ENCODE assay signal across 26 cellular contexts in the genomic region with DNA sequence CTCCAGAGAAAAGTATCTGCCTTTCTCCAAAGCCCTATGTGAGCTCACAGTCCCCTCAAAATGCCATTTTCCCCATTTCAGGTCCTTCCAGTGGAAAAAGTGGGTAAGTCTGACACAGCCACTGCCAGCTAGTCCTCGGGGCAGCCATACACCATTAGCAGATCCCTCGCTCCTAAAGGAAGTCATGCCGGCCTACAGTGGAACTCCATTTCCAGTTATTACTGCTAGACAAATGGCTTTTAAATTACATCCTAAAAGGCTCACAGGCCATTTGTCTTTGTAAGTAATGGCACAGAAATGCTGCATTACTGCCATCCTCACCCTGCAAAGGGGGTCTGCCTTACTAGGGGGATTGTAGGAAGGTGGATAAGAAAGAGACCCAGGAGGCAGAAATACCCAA.
"Had no signal": no experiment of that assay in that cellular context is flagged by ENCODE, and none has a peak within 500 bp of the region (broad histone marks: within the 10 kb centered on the region; RNA-seq: fewer than 3 reads in every experiment).

No MANE protein-coding gene starts in this region.

- H3K4me3 Mint-ChIP-seq: mesothelial cell of epicardium; naive B cell; natural killer cell; nephron progenitor cell; stimulated activated naive B cell treated with anti-CD40 and anti-IgM and Interleukin-4, amounts not matched to agents 10 μg/mL and 1 μg/mL and 100 μg/mL, for 72 hours had no signal

- H3K36me3 Mint-ChIP-seq: mesothelial cell of epicardium, naive B cell, natural killer cell had no signal

- H3K27ac ChIP-seq: left ventricle myocardium inferior, pancreas, prostate gland, skin epidermis, tibial nerve, upper lobe of right lung, uterus had no signal

- H3K4me3 ChIP-seq: left ventricle myocardium inferior, lung, pancreas, prostate gland, skin epidermis, tibial nerve, upper lobe of right lung, uterus had no signal

- H3K4me1 ChIP-seq: left ventricle myocardium inferior, upper lobe of right lung, uterus had no signal

- H3K4me1 Mint-ChIP-seq: naive B cell, natural killer cell had no signal

- DNase-seq: hippocampal formation; kidney; left colon; left ventricle myocardium inferior; mesendoderm; naive B cell; natural killer cell; nephron progenitor cell; nucleus accumbens; retina; stimulated activated CD4-positive, alpha-beta T cell treated with anti-CD3 and anti-CD28 coated beads, Interleukin-12 subunit alpha, Interleukin-12 subunit beta, amount 100 ng/mL, for 4 hours; stimulated activated CD4-positive, alpha-beta T cell treated with anti-CD3 and anti-CD28 coated beads, Interleukin-15, amount 100 ng/mL, for 24 hours; stimulated activated CD4-positive, alpha-beta T cell treated with anti-CD3 and anti-CD28 coated beads, Interleukin-2, amount 100 ng/mL, for 24 hours; stimulated activated CD4-positive, alpha-beta T cell treated with anti-CD3 and anti-CD28 coated beads, Interleukin-4, amount 100 ng/mL, for 1 hour; stimulated activated naive B cell treated with anti-CD40 and anti-IgM and Interleukin-4, amounts not matched to agents 10 μg/mL and 1 μg/mL and 100 μg/mL, for 72 hours; substantia nigra; upper lobe of right lung; uterus had no signal

- H3K36me3 ChIP-seq: left ventricle myocardium inferior, pancreas, prostate gland, tibial nerve, upper lobe of right lung, uterus had no signal

- H3K9me3 Mint-ChIP-seq: mesothelial cell of epicardium, naive B cell, natural killer cell had no signal

- H3K9me3 ChIP-seq: left ventricle myocardium inferior, pancreas, prostate gland, tibial nerve, upper lobe of right lung, uterus had no signal

- H3K27me3 ChIP-seq: pancreas, tibial nerve, upper lobe of right lung, uterus had no signal

- ATAC-seq: left colon; natural killer cell; pancreas; right cardiac atrium; sciatic nerve; stimulated activated naive B cell treated with anti-CD40 and anti-IgM and Interleukin-4, amounts not matched to agents 10 μg/mL and 1 μg/mL and 100 μg/mL, for 72 hours; upper lobe of right lung had no signal

- H3K27ac Mint-ChIP-seq: mesothelial cell of epicardium; naive B cell; natural killer cell; nephron progenitor cell; stimulated activated naive B cell treated with anti-CD40 and anti-IgM and Interleukin-4, amounts not matched to agents 10 μg/mL and 1 μg/mL and 100 μg/mL, for 72 hours had no signal
